8 cellular contexts compared by ENCODE assay signal in genomic region chr1:8137406-8138244, GRCh38.
A peak's percentile ranks its signal among the peaks of the same experiment; 100 is the strongest.
DNase-seq lines count a peak whose midpoint lies in the region; ATAC-seq and TF ChIP-seq lines count a peak whose summit lies in the region.

No MANE protein-coding gene starts in this region.

- H3K27ac ChIP-seq in SJCRH30 = peak overlapping the region; percentile 98

- ATAC-seq in GM18868 (IDR thresholded peaks at IDR 0.05; ENCODE audit: unreplicated experiment) (no peak), HG03175 (IDR thresholded peaks at IDR 0.05; ENCODE audit: unreplicated experiment) (no peak), GM18517 (IDR thresholded peaks at IDR 0.05; ENCODE audit: unreplicated experiment) (no peak)

- no peaks in the 10 kb centered on the region for H3K27me3 Mint-ChIP-seq in osteocyte (ENCODE audit: unreplicated experiment)

- no peaks in the 10 kb centered on the region for H3K9me3 Mint-ChIP-seq in osteocyte (ENCODE audit: unreplicated experiment)

- H3K27ac Mint-ChIP-seq in osteocyte (ENCODE audit: unreplicated experiment) = peak overlapping the region; percentile 98

- H3K36me3 ChIP-seq in SJCRH30 = no peaks in the 10 kb centered on the region

- H3K4me3 ChIP-seq in AG09309 (ENCODE audit: control insufficient read depth, low read depth, low read length) (no peak overlapping the region), SJCRH30 (no peak overlapping the region)

- H3K4me3 Mint-ChIP-seq in osteocyte (ENCODE audit: unreplicated experiment) = peak overlapping the region; percentile 50

- peaks cover 60% of the 10 kb centered on the region for H3K4me1 ChIP-seq in SJCRH30

- DNase-seq in AG09309 (ENCODE audit: low read depth) (peak; percentile 89), SJCRH30 (peak; percentile 98 to 100), fibroblast of gingiva (ENCODE audit: low read depth) (peak; percentile 92), osteocyte (ENCODE audit: extremely low spot score, unreplicated experiment) (no peak)
- DNase-seq in activated effector memory CD4-positive, alpha-beta T cell treated with Interleukin-2 at 50 U/mL for 16 hours = no peak

- H3K9me3 ChIP-seq in SJCRH30 (replicated peaks) = no peaks in the 10 kb centered on the region

- no peak for TF ChIP-seq CTCF in AG09309 (IDR thresholded peaks at IDR 0.05; ENCODE audit: control insufficient read depth, insufficient read depth, low read depth, low read length, missing control alignments)
- TF ChIP-seq CTCF in osteocyte (IDR thresholded peaks at IDR 0.05) = no peak

- H3K36me3 Mint-ChIP-seq in osteocyte (ENCODE audit: unreplicated experiment) = no peaks in the 10 kb centered on the region

- peaks cover 62% of the 10 kb centered on the region for H3K4me1 Mint-ChIP-seq in osteocyte (ENCODE audit: unreplicated experiment)

- no peaks in the 10 kb centered on the region for H3K27me3 ChIP-seq in SJCRH30

Comparison
In these comparisons a context has a peak if more than half of its experiments do, and no peak if none do; other contexts are left out.
1. DNase-seq: peak in AG09309 (single experiment), SJCRH30 (2 of 2) and fibroblast of gingiva (single experiment); none in osteocyte (single experiment) and activated effector memory CD4-positive, alpha-beta T cell treated with Interleukin-2 at 50 U/mL for 16 hours (single experiment).